Comparison of ENCODE assay signal across 8 cellular contexts in the genomic region with DNA sequence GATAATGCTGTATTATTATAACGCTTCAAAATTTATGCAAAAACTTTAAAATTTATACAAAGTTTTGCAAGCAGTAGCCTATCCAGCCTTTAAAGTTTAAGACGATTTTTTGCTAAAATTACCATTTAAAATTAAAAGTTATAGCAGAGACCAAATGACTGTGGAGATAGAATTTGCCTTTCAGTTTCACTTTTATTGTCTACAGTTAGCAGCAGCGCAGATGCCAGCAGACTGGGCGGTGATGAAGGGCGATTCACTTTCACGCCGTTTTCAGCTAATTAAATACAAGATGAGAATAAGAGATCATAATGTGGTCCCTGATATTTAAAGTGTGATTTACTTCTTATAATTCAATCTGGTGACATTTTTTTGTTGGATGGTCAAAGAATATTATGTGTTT.
DNase-seq lines count a peak whose midpoint lies in the region; ATAC-seq and TF ChIP-seq lines count a peak whose summit lies in the region.

No MANE protein-coding gene starts in this region.

- no peaks in the 10 kb centered on the region for H3K4me1 ChIP-seq in CD8-positive, alpha-beta T cell (ENCODE audit: insufficient read depth, low read length)
- no peaks in the 10 kb centered on the region for H3K4me1 ChIP-seq in duodenal mucosa (ENCODE audit: control insufficient read depth in 1 of 2, insufficient read depth in 2 of 2, low read length in 2 of 2)
- H3K4me1 ChIP-seq in prostate gland (replicated peaks) = no peaks in the 10 kb centered on the region

- DNase-seq in CD8-positive, alpha-beta T cell = no peak
- DNase-seq in KBM-7 = peak; percentile 28
- DNase-seq in NCI-H1436 (lab: John Stamatoyannopoulos, UW) = no peak
- no peak for DNase-seq in omental fat pad (ENCODE audit: low spot score)
- no peak for DNase-seq in prostate gland (ENCODE audit: low spot score)
- DNase-seq in NCI-H1092 treated with DMSO at 0.1 percent for 48 hours (lab: John Stamatoyannopoulos, UW) = no peak

- no peak overlapping the region for H3K4me3 ChIP-seq in CD8-positive, alpha-beta T cell (ENCODE audit: low read depth, low read length)
- H3K4me3 ChIP-seq in duodenal mucosa (ENCODE audit: low read depth in 1 of 2, low read length in 2 of 2) (peak overlapping the region; percentile 17 to 46), prostate gland (no peak overlapping the region)

- TF ChIP-seq CTCF in CD8-positive, alpha-beta T cell (IDR thresholded peaks at IDR 0.05) = no peak
- TF ChIP-seq CTCF in omental fat pad (IDR thresholded peaks at IDR 0.05) (no peak), prostate gland (IDR thresholded peaks at IDR 0.05) (no peak)

- no peak for ATAC-seq in CD8-positive, alpha-beta T cell
- peak; percentile 43 for ATAC-seq in GM19468 (IDR thresholded peaks at IDR 0.05; ENCODE audit: extremely low read depth, unreplicated experiment)
- no peak for ATAC-seq in omental fat pad (ENCODE audit: low FRiP score)

- 73% methylated on average over 7 of the region's 7 CpGs for WGBS in prostate gland

- no peaks in the 10 kb centered on the region for H3K9me3 ChIP-seq in CD8-positive, alpha-beta T cell (ENCODE audit: low read length)
- peaks cover 0 to 2% of the 10 kb centered on the region in 2 donors for H3K9me3 ChIP-seq in duodenal mucosa (ENCODE audit: control insufficient read depth in 1 of 2, low read length in 2 of 2)
- H3K9me3 ChIP-seq in prostate gland = no peaks in the 10 kb centered on the region

- no peaks in the 10 kb centered on the region for H3K27me3 ChIP-seq in CD8-positive, alpha-beta T cell (ENCODE audit: insufficient read depth, low read length)
- H3K27me3 ChIP-seq in duodenal mucosa (ENCODE audit: control insufficient read depth in 1 of 2, insufficient read depth in 2 of 2, low read length in 2 of 2) (no peaks in the 10 kb centered on the region), prostate gland (replicated peaks; ENCODE audit: insufficient read depth) (no peaks in the 10 kb centered on the region)

- intact Hi-C loops in CD8-positive, alpha-beta T cell (cut with DNase I, micrococcal nuclease) = no loop called here
- intact Hi-C loops in prostate gland (cut with DNase I) = no loop called here

- POLR2A ChIA-PET in CD8-positive, alpha-beta T cell (lab: Charles Lee) = no interaction called here

- no peak overlapping the region for H3K27ac ChIP-seq in CD8-positive, alpha-beta T cell (ENCODE audit: low read depth, low read length)
- H3K27ac ChIP-seq in duodenal mucosa (ENCODE audit: low read depth, low read length) (no peak overlapping the region), prostate gland (no peak overlapping the region)

- in situ Hi-C loops in KBM-7 (cut with MboI; ENCODE audit: low pct_unique_long_range_greater_than_20kb, low sequenced_read_pairs) = no loop called here

- TF ChIP-seq POLR2A in prostate gland (IDR thresholded peaks at IDR 0.05) = no peak

- CTCF ChIA-PET in CD8-positive, alpha-beta T cell (lab: Charles Lee) = no interaction called here

- H3K27me3 Mint-ChIP-seq in CD8-positive, alpha-beta T cell (ENCODE audit: low read depth) = no peaks in the 10 kb centered on the region

- peaks cover 3% of the 10 kb centered on the region for H3K4me1 Mint-ChIP-seq in CD8-positive, alpha-beta T cell (ENCODE audit: low read depth)

- H3K27ac Mint-ChIP-seq in CD8-positive, alpha-beta T cell = no peak overlapping the region

- peak overlapping the region; percentile 62 for H3K4me3 Mint-ChIP-seq in CD8-positive, alpha-beta T cell

- no peaks in the 10 kb centered on the region for H3K36me3 Mint-ChIP-seq in CD8-positive, alpha-beta T cell

- H3K36me3 ChIP-seq in CD8-positive, alpha-beta T cell (ENCODE audit: insufficient read depth, low read length) = no peaks in the 10 kb centered on the region
- no peaks in the 10 kb centered on the region for H3K36me3 ChIP-seq in duodenal mucosa (ENCODE audit: control insufficient read depth in 1 of 2, insufficient read depth in 2 of 2, low read length in 2 of 2)
- no peaks in the 10 kb centered on the region for H3K36me3 ChIP-seq in prostate gland

- H3K9ac ChIP-seq in duodenal mucosa (ENCODE audit: low read depth in 1 of 2, low read length in 2 of 2) = no peak overlapping the region

- peaks cover 4% of the 10 kb centered on the region for H3K9me3 Mint-ChIP-seq in CD8-positive, alpha-beta T cell

Comparison
In these comparisons a context has a peak if more than half of its experiments do, and no peak if none do; other contexts are left out.
1. H3K4me3 ChIP-seq: peak in duodenal mucosa (2 of 2); none in CD8-positive, alpha-beta T cell (single experiment) and prostate gland (0 of 2).